2 cellular contexts compared by ENCODE assay signal in genomic region chr13:33874871-33875270, GRCh38.
TF ChIP-seq lines count a peak whose summit lies in the region.

No MANE protein-coding gene starts in this region.

TF ChIP-seq in H1, 55 proteins besides CTCF, POLR2A, EP300 and RAD21 (continued from another document):
- TF ChIP-seq TAF7 (optimal IDR thresholded peaks at IDR 0.05; ENCODE audit: borderline replicate concordance, low read depth, low read length) (no peak), RBBP5 (IDR thresholded peaks at IDR 0.05; ENCODE audit: borderline replicate concordance, low read depth, low read length) (no peak), CBX5 (IDR thresholded peaks at IDR 0.05; ENCODE audit: low read depth, low read length) (no peak), KDM1A (IDR thresholded peaks at IDR 0.05; ENCODE audit: borderline replicate concordance, low read length) (no peak), POLR2AphosphoS5 (IDR thresholded peaks at IDR 0.05; ENCODE audit: low read depth, low read length) (no peak), CTBP2 (IDR thresholded peaks at IDR 0.05; ENCODE audit: borderline replicate concordance, insufficient read depth, insufficient read length, low read length) (no peak), BACH1 (IDR thresholded peaks at IDR 0.05; ENCODE audit: low read length) (no peak), SIX5 (IDR thresholded peaks at IDR 0.05; ENCODE audit: low read depth, low read length) (no peak), EGR1 (IDR thresholded peaks at IDR 0.05; ENCODE audit: borderline replicate concordance, low read depth, low read length) (no peak), SP2 (IDR thresholded peaks at IDR 0.05; ENCODE audit: low read length) (no peak), KDM4A (IDR thresholded peaks at IDR 0.05; ENCODE audit: low read depth, low read length, severe bottlenecking) (no peak), CHD1 (IDR thresholded peaks at IDR 0.05; ENCODE audit: low read depth, low read length) (no peak), TEAD4 (IDR thresholded peaks at IDR 0.05; ENCODE audit: low read depth, low read length) (no peak), MAFK (IDR thresholded peaks at IDR 0.05; ENCODE audit: low read depth, low read length) (no peak), GTF2F1 (IDR thresholded peaks at IDR 0.05; ENCODE audit: borderline replicate concordance, low read depth, low read length) (no peak), HDAC2 (IDR thresholded peaks at IDR 0.05; ENCODE audit: borderline replicate concordance in 1 of 2, low read depth in 2 of 2, low read length in 2 of 2) (no peak)
- TF ChIP-seq, protein P1, sequence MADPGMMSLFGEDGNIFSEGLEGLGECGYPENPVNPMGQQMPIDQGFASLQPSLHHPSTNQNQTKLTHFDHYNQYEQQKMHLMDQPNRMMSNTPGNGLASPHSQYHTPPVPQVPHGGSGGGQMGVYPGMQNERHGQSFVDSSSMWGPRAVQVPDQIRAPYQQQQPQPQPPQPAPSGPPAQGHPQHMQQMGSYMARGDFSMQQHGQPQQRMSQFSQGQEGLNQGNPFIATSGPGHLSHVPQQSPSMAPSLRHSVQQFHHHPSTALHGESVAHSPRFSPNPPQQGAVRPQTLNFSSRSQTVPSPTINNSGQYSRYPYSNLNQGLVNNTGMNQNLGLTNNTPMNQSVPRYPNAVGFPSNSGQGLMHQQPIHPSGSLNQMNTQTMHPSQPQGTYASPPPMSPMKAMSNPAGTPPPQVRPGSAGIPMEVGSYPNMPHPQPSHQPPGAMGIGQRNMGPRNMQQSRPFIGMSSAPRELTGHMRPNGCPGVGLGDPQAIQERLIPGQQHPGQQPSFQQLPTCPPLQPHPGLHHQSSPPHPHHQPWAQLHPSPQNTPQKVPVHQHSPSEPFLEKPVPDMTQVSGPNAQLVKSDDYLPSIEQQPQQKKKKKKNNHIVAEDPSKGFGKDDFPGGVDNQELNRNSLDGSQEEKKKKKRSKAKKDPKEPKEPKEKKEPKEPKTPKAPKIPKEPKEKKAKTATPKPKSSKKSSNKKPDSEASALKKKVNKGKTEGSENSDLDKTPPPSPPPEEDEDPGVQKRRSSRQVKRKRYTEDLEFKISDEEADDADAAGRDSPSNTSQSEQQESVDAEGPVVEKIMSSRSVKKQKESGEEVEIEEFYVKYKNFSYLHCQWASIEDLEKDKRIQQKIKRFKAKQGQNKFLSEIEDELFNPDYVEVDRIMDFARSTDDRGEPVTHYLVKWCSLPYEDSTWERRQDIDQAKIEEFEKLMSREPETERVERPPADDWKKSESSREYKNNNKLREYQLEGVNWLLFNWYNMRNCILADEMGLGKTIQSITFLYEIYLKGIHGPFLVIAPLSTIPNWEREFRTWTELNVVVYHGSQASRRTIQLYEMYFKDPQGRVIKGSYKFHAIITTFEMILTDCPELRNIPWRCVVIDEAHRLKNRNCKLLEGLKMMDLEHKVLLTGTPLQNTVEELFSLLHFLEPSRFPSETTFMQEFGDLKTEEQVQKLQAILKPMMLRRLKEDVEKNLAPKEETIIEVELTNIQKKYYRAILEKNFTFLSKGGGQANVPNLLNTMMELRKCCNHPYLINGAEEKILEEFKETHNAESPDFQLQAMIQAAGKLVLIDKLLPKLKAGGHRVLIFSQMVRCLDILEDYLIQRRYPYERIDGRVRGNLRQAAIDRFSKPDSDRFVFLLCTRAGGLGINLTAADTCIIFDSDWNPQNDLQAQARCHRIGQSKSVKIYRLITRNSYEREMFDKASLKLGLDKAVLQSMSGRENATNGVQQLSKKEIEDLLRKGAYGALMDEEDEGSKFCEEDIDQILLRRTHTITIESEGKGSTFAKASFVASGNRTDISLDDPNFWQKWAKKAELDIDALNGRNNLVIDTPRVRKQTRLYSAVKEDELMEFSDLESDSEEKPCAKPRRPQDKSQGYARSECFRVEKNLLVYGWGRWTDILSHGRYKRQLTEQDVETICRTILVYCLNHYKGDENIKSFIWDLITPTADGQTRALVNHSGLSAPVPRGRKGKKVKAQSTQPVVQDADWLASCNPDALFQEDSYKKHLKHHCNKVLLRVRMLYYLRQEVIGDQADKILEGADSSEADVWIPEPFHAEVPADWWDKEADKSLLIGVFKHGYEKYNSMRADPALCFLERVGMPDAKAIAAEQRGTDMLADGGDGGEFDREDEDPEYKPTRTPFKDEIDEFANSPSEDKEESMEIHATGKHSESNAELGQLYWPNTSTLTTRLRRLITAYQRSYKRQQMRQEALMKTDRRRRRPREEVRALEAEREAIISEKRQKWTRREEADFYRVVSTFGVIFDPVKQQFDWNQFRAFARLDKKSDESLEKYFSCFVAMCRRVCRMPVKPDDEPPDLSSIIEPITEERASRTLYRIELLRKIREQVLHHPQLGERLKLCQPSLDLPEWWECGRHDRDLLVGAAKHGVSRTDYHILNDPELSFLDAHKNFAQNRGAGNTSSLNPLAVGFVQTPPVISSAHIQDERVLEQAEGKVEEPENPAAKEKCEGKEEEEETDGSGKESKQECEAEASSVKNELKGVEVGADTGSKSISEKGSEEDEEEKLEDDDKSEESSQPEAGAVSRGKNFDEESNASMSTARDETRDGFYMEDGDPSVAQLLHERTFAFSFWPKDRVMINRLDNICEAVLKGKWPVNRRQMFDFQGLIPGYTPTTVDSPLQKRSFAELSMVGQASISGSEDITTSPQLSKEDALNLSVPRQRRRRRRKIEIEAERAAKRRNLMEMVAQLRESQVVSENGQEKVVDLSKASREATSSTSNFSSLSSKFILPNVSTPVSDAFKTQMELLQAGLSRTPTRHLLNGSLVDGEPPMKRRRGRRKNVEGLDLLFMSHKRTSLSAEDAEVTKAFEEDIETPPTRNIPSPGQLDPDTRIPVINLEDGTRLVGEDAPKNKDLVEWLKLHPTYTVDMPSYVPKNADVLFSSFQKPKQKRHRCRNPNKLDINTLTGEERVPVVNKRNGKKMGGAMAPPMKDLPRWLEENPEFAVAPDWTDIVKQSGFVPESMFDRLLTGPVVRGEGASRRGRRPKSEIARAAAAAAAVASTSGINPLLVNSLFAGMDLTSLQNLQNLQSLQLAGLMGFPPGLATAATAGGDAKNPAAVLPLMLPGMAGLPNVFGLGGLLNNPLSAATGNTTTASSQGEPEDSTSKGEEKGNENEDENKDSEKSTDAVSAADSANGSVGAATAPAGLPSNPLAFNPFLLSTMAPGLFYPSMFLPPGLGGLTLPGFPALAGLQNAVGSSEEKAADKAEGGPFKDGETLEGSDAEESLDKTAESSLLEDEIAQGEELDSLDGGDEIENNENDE (IDR thresholded peaks at IDR 0.05; ENCODE audit: insufficient replicate concordance, low read length) = no peak
TF ChIP-seq in H1: peak in this region for 0.

TF ChIP-seq in neural cell, 6 proteins besides CTCF, POLR2A, EP300 and RAD21 (continued from another document):
- TF ChIP-seq MXI1 (conservative IDR thresholded peaks at IDR 0.05; ENCODE audit: poor library complexity, severe bottlenecking) (no peak), EZH2 (IDR thresholded peaks at IDR 0.05; ENCODE audit: borderline replicate concordance, insufficient read depth, low read length, poor library complexity, severe bottlenecking) (no peak), SMC3 (conservative IDR thresholded peaks at IDR 0.05; ENCODE audit: poor library complexity) (no peak), REST (IDR thresholded peaks at IDR 0.05; ENCODE audit: borderline replicate concordance) (no peak)
